Comparison of ENCODE assay signal across 19 cellular contexts in the genomic region with DNA sequence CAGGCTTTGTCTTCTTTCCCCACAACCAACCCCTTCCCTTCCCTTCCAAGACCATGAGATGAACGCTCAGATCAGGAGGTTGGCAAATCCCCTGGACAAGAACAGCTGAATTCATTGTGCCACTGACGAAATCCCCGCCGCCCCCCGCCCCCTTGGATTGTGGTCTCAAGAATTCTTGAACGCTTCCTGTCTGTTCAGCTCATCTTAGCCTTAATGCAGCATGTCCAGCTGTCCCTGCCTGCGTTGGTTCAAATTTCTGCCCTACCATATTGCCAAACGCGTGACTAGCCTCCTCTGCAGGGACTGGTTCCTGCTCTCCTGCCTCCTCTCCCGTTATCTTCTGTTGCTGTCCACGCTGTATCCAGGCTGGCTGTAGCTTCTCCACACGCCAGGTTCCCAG.
"Had no signal": no experiment of that assay in that cellular context is flagged by ENCODE, and none has a peak within 500 bp of the region (broad histone marks: within the 10 kb centered on the region; RNA-seq: fewer than 3 reads in every experiment).

No MANE protein-coding gene starts in this region.

- DNase-seq: colonic mucosa; dermis blood vessel endothelial cell; esophagus squamous epithelium; foreskin fibroblast; heart left ventricle; hippocampal formation; left colon; left ventricle myocardium superior; mesendoderm; naive thymus-derived CD8-positive, alpha-beta T cell; stimulated activated CD4-positive, alpha-beta T cell treated with anti-CD3 and anti-CD28 coated beads, Interleukin-2, amount 100 ng/mL, for 48 hours; tibial artery; upper lobe of left lung; uterus had no signal

- H3K27me3 ChIP-seq: colonic mucosa, upper lobe of left lung, uterus had no signal

- H3K4me2 ChIP-seq: smooth muscle cell had no signal

- H3K9me3 ChIP-seq: colonic mucosa, uterus had no signal

- H3K36me3 Mint-ChIP-seq: stimulated activated effector memory CD8-positive, alpha-beta T cell treated with anti-CD3 and anti-CD28 coated beads, Interleukin-12 subunit alpha, Interleukin-12 subunit beta, amount 100 ng/mL, for 72 hours had no signal

- H3K27ac Mint-ChIP-seq: naive thymus-derived CD8-positive, alpha-beta T cell; stimulated activated effector memory CD8-positive, alpha-beta T cell treated with anti-CD3 and anti-CD28 coated beads, Interleukin-12 subunit alpha, Interleukin-12 subunit beta, amount 100 ng/mL, for 72 hours; stimulated activated naive CD8-positive, alpha-beta T cell treated with anti-CD3 and anti-CD28 coated beads, Interleukin-15, Interleukin-2, amounts not matched to agents 100 ng/mL and 50 ng/mL, for 24 hours had no signal

- H3K4me1 Mint-ChIP-seq: stimulated activated effector memory CD8-positive, alpha-beta T cell treated with anti-CD3 and anti-CD28 coated beads, Interleukin-12 subunit alpha, Interleukin-12 subunit beta, amount 100 ng/mL, for 72 hours had no signal

- ATAC-seq: heart left ventricle; left colon; left ventricle myocardium superior; naive thymus-derived CD8-positive, alpha-beta T cell; sciatic nerve; stimulated activated effector memory CD8-positive, alpha-beta T cell treated with anti-CD3 and anti-CD28 coated beads, Interleukin-12 subunit alpha, Interleukin-12 subunit beta, amount 100 ng/mL, for 72 hours had no signal

- H3K4me1 ChIP-seq: colonic mucosa, heart left ventricle, tibial artery, uterus had no signal

- H3K36me3 ChIP-seq: colonic mucosa, esophagus squamous epithelium, heart left ventricle, tibial artery, upper lobe of left lung, uterus had no signal

- H3K27ac ChIP-seq: colonic mucosa, esophagus squamous epithelium, heart left ventricle, tibial artery, upper lobe of left lung, uterus had no signal

- H3K4me3 ChIP-seq: colonic mucosa, esophagus squamous epithelium, heart left ventricle, lung, smooth muscle cell, tibial artery, upper lobe of left lung, uterus had no signal

- H3K4me3 Mint-ChIP-seq: naive thymus-derived CD8-positive, alpha-beta T cell; stimulated activated effector memory CD8-positive, alpha-beta T cell treated with anti-CD3 and anti-CD28 coated beads, Interleukin-12 subunit alpha, Interleukin-12 subunit beta, amount 100 ng/mL, for 72 hours; stimulated activated naive CD8-positive, alpha-beta T cell treated with anti-CD3 and anti-CD28 coated beads, Interleukin-15, Interleukin-2, amounts not matched to agents 100 ng/mL and 50 ng/mL, for 24 hours had no signal
